In genomic region chr14:69327507-69327906, GRCh38 we compare ENCODE assay signal across 17 cellular contexts.
A peak's percentile ranks its signal among the peaks of the same experiment; 100 is the strongest.
DNase-seq lines count a peak whose midpoint lies in the region; ATAC-seq and TF ChIP-seq lines count a peak whose summit lies in the region.
"Had no signal": no experiment of that assay in that cellular context is flagged by ENCODE, and none has a peak within 500 bp of the region (broad histone marks: within the 10 kb centered on the region; RNA-seq: fewer than 3 reads in every experiment).

No MANE protein-coding gene starts in this region.

- H3K4me1 ChIP-seq in BLaER1 (peaks cover 19% of the 10 kb centered on the region), Peyer's patch (no peaks in the 10 kb centered on the region), suprapubic skin (no peaks in the 10 kb centered on the region), PC-3 (ENCODE audit: insufficient read depth, low read length) (no peaks in the 10 kb centered on the region)

- no peaks in the 10 kb centered on the region for H3K79me2 ChIP-seq in PC-3 (ENCODE audit: low read length)

- H3K4me3 ChIP-seq in BLaER1 = no peak overlapping the region
- H3K4me3 ChIP-seq in Peyer's patch = no peak overlapping the region
- H3K4me3 ChIP-seq in suprapubic skin = no peak overlapping the region
- no peak overlapping the region for H3K4me3 ChIP-seq in PC-3 (ENCODE audit: low read length)

- no peaks in the 10 kb centered on the region for H3K9me2 ChIP-seq in PC-3 (replicated peaks; ENCODE audit: low read length)

- H3K4me2 ChIP-seq in BLaER1 = 0 out of 2 replicates have a peak overlapping the region, but pooled peaks have one; percentile 36
- H3K4me2 ChIP-seq in PC-3 (ENCODE audit: low read length) = no peak overlapping the region

- 59% methylated on average over 4 of the region's 5 CpGs for WGBS in suprapubic skin

- H3K27me3 ChIP-seq in BLaER1 (no peaks in the 10 kb centered on the region), Peyer's patch (no peaks in the 10 kb centered on the region), suprapubic skin (no peaks in the 10 kb centered on the region), PC-3 (ENCODE audit: low read length) (no peaks in the 10 kb centered on the region)

- TF ChIP-seq POLR2A in Peyer's patch (IDR thresholded peaks at IDR 0.05) = no peak
- TF ChIP-seq POLR2A in suprapubic skin (IDR thresholded peaks at IDR 0.05) = no peak

- H3K36me3 ChIP-seq in BLaER1 = no peaks in the 10 kb centered on the region
- H3K36me3 ChIP-seq in Peyer's patch = no peaks in the 10 kb centered on the region
- H3K36me3 ChIP-seq in suprapubic skin = no peaks in the 10 kb centered on the region
- H3K36me3 ChIP-seq in PC-3 (ENCODE audit: low read depth, low read length) = no peaks in the 10 kb centered on the region

- CTCF ChIA-PET in PC-3 (lab: Charles Lee) = no interaction called here

- DNase-seq in Peyer's patch (peak in 2 of 3 donors; percentile 17 to 20), mesenteric fat pad (ENCODE audit: low spot score) (peak; percentile 69), suprapubic skin (ENCODE audit: low spot score in 2 of 2) (peak; percentile 41 to 58), PC-3 (no peak), DMS153 treated with DMSO at 0.1 percent for 48 hours (lab: John Stamatoyannopoulos, UW; ENCODE audit: unreplicated experiment) (no peak), H4 (ENCODE audit: low spot score) (no peak)
- DNase-seq: DMS79 treated with DMSO at 0.1 percent for 48 hours, H7, HFFc6, NCI-H1417, NCI-H187, NCI-H2227 treated with DMSO at 0.1 percent for 48 hours, NCI-H510A treated with DMSO at 0.1 percent for 48 hours, NCI-H774, OCI-M1 had no signal

- H3K27ac ChIP-seq in BLaER1 (no peak overlapping the region), Peyer's patch (no peak overlapping the region), suprapubic skin (no peak overlapping the region), PC-3 (ENCODE audit: low read length) (no peak overlapping the region)
- H3K27ac ChIP-seq: RWPE1 had no signal

- TF ChIP-seq CTCF in Peyer's patch (IDR thresholded peaks at IDR 0.05) (no peak), suprapubic skin (IDR thresholded peaks at IDR 0.05) (no peak), PC-3 (conservative IDR thresholded peaks at IDR 0.05; ENCODE audit: low read depth, low read length) (no peak)

- ATAC-seq in PC-3 = no peak

- intact Hi-C loops in PC-3 (cut with micrococcal nuclease) = no loop called here

- no peaks in the 10 kb centered on the region for H3K9me3 ChIP-seq in BLaER1
- H3K9me3 ChIP-seq in Peyer's patch = no peaks in the 10 kb centered on the region
- H3K9me3 ChIP-seq in suprapubic skin = no peaks in the 10 kb centered on the region
- no peaks in the 10 kb centered on the region for H3K9me3 ChIP-seq in PC-3 (ENCODE audit: low read length)

- no peaks in the 10 kb centered on the region for H3F3A ChIP-seq in PC-3 (ENCODE audit: low read length, unreplicated experiment)

- H4K20me1 ChIP-seq in BLaER1 (no peaks in the 10 kb centered on the region), PC-3 (ENCODE audit: low read length) (no peaks in the 10 kb centered on the region)

- no peak overlapping the region for H2AFZ ChIP-seq in PC-3 (ENCODE audit: low read length)

- H3K9ac ChIP-seq in BLaER1 (no peak overlapping the region), PC-3 (ENCODE audit: low read length) (no peak overlapping the region)

- BruUV-seq in PC-3 (replicated peaks; lab: Mats Ljungman, UMichigan) = no TSS peak

- no peak for TF ChIP-seq EP300 in suprapubic skin (IDR thresholded peaks at IDR 0.05)

- POLR2A ChIA-PET in PC-3 (lab: Charles Lee; ENCODE audit: unreplicated experiment) = no interaction called here

Comparison
In these comparisons a context has a peak if more than half of its experiments do, and no peak if none do; other contexts are left out.
1. DNase-seq: peak in Peyer's patch (2 of 3), mesenteric fat pad (single experiment) and suprapubic skin (2 of 2); none in PC-3 (single experiment), DMS153 treated with DMSO at 0.1 percent for 48 hours (single experiment) and H4 (single experiment).